ENCODE assay signal across 1 cellular context in genomic region chr16:78122774-78123315, GRCh38.
TF ChIP-seq lines count a peak whose summit lies in the region.

No MANE protein-coding gene starts in this region.

TF ChIP-seq in HepG2, 621 proteins besides CTCF, POLR2A, EP300 and RAD21 (continues in another document):
- TF ChIP-seq KLF16 (CRISPR knock-in tag; IDR thresholded peaks at IDR 0.05) (peak in 1 of 2 experiments; percentile 55; a peak in 1 of 4 replicates), BATF2 (CRISPR knock-in tag; IDR thresholded peaks at IDR 0.05) (no peak), SAP130 (CRISPR knock-in tag; IDR thresholded peaks at IDR 0.05; ENCODE audit: low read depth) (peak; percentile 30; the same call in 1 of the 2 replicates), ELF4 (CRISPR knock-in tag; IDR thresholded peaks at IDR 0.05; ENCODE audit: borderline replicate concordance) (no peak), TEAD3 (CRISPR knock-in tag; optimal IDR thresholded peaks at IDR 0.05; ENCODE audit: borderline replicate concordance) (peak; percentile 19), CEBPG (CRISPR knock-in tag; IDR thresholded peaks at IDR 0.05) (peak; percentile 33; the same call in 1 of the 2 replicates), ZBTB25 (CRISPR knock-in tag; IDR thresholded peaks at IDR 0.05) (0 out of 2 replicates have a peak, but pooled peaks have one; percentile 31), SMC3 (IDR thresholded peaks at IDR 0.05; ENCODE audit: low read length) (peak; percentile 74), FOXA3 (CRISPR knock-in tag; IDR thresholded peaks at IDR 0.05) (0 out of 2 replicates have a peak, but pooled peaks have one; percentile 16), MIXL1 (CRISPR knock-in tag; IDR thresholded peaks at IDR 0.05) (peak; percentile 68; the same call in 1 of the 2 replicates), ZNF136 (CRISPR knock-in tag; IDR thresholded peaks at IDR 0.05; ENCODE audit: low read depth) (0 out of 2 replicates have a peak, but pooled peaks have one; percentile 33), RXRB (CRISPR knock-in tag; IDR thresholded peaks at IDR 0.05; ENCODE audit: borderline replicate concordance) (peak; percentile 35; the same call in 1 of the 2 replicates), SOX13 (IDR thresholded peaks at IDR 0.05) (no peak), SOX13 (CRISPR knock-in tag; conservative IDR thresholded peaks at IDR 0.05 in 1 of 2, IDR thresholded peaks at IDR 0.05 in 1 of 2) (peak in 1 of 2 experiments; percentile 38; a peak in 1 of 4 replicates), STAG1 (CRISPR knock-in tag; IDR thresholded peaks at IDR 0.05) (peak; percentile 80), TBL1XR1 (IDR thresholded peaks at IDR 0.05; ENCODE audit: borderline replicate concordance, low read length, partially characterized antibody) (no peak), ARID5B (CRISPR knock-in tag; IDR thresholded peaks at IDR 0.05) (peak; percentile 44; the same call in 1 of the 2 replicates), ELF3 (CRISPR knock-in tag; IDR thresholded peaks at IDR 0.05) (0 out of 2 replicates have a peak, but pooled peaks have one; percentile 28), ZNF335 (CRISPR knock-in tag; IDR thresholded peaks at IDR 0.05) (0 out of 2 replicates have a peak, but pooled peaks have one; percentile 27), PRDM10 (CRISPR knock-in tag; IDR thresholded peaks at IDR 0.05; ENCODE audit: low read depth) (no peak), ISX (CRISPR knock-in tag; conservative IDR thresholded peaks at IDR 0.05) (no peak), CENPX (CRISPR knock-in tag; IDR thresholded peaks at IDR 0.05) (no peak), KAT8 (CRISPR knock-in tag; IDR thresholded peaks at IDR 0.05) (peak; percentile 39; the same call in 1 of the 2 replicates), ZBTB43 (CRISPR knock-in tag; conservative IDR thresholded peaks at IDR 0.05) (0 out of 2 replicates have a peak, but pooled peaks have one; percentile 42), ZNF501 (CRISPR knock-in tag; IDR thresholded peaks at IDR 0.05) (0 out of 2 replicates have a peak, but pooled peaks have one; percentile 46), SP140L (CRISPR knock-in tag; IDR thresholded peaks at IDR 0.05; ENCODE audit: borderline replicate concordance) (0 out of 2 replicates have a peak, but pooled peaks have one; percentile 31), ZNF331 (CRISPR knock-in tag; IDR thresholded peaks at IDR 0.05) (peak; percentile 38; the same call in 1 of the 2 replicates), AHDC1 (CRISPR knock-in tag; IDR thresholded peaks at IDR 0.05; ENCODE audit: borderline replicate concordance) (no peak), FUBP1 (CRISPR knock-in tag; IDR thresholded peaks at IDR 0.05; ENCODE audit: borderline replicate concordance) (no peak), ZMYM4 (CRISPR knock-in tag; IDR thresholded peaks at IDR 0.05) (0 out of 2 replicates have a peak, but pooled peaks have one; percentile 16), MED1 (CRISPR knock-in tag; IDR thresholded peaks at IDR 0.05) (0 out of 2 replicates have a peak, but pooled peaks have one; percentile 22), DNMT3B (CRISPR knock-in tag; conservative IDR thresholded peaks at IDR 0.05) (no peak), GMEB1 (CRISPR knock-in tag; IDR thresholded peaks at IDR 0.05; ENCODE audit: borderline replicate concordance) (0 out of 2 replicates have a peak, but pooled peaks have one; percentile 18), PCBP1 (IDR thresholded peaks at IDR 0.05; ENCODE audit: borderline replicate concordance, low read depth, low read length) (no peak), GATAD2A (CRISPR knock-in tag; IDR thresholded peaks at IDR 0.05) (peak; percentile 64), FOXJ3 (CRISPR knock-in tag; IDR thresholded peaks at IDR 0.05; ENCODE audit: borderline replicate concordance) (peak; percentile 37; the same call in 1 of the 2 replicates), MIER3 (CRISPR knock-in tag; IDR thresholded peaks at IDR 0.05; ENCODE audit: borderline replicate concordance) (0 out of 2 replicates have a peak, but pooled peaks have one; percentile 21), PPARG (CRISPR knock-in tag; conservative IDR thresholded peaks at IDR 0.05) (peak; percentile 40; the same call in 1 of the 2 replicates)
